ENCODE assay signal across 8 cellular contexts in genomic region chr11:61252366-61252765, GRCh38. TPM values are rescaled to one million over a fixed set of nuclear protein-coding genes. Genes with fewer than 3 reads are reported as not detected.
DNase-seq lines count a peak whose midpoint lies in the region; ATAC-seq, FAIRE-seq and TF ChIP-seq lines count a peak whose summit lies in the region.
"Not testable (repeated sequence)": the region's sequence is repeated elsewhere in the genome, so short reads cannot be mapped to it uniquely, and the experiment has no call there.
"Had no signal": no experiment of that assay in that cellular context is flagged by ENCODE, and none has a peak within 500 bp of the region (broad histone marks: within the 10 kb centered on the region; RNA-seq: fewer than 3 reads in every experiment).

No MANE protein-coding gene starts in this region.

- not testable (repeated sequence) for TF ChIP-seq EP300 in K562 (IDR thresholded peaks at IDR 0.05; ENCODE audit: low read length)

- H4K20me1 ChIP-seq in K562 (replicated peaks; ENCODE audit: control insufficient read depth, insufficient read depth, low read length), result not testable (repeated sequence)

- H3K4me3 ChIP-seq in HEK293 (ENCODE audit: low read depth, low read length); K562: not testable (repeated sequence)

- not testable (repeated sequence) for FAIRE-seq in K562 (lab: Jason Lieb, UNC)

- POLR2A ChIA-PET in HEK293 (lab: Yijun Ruan, JAX), result not testable (repeated sequence)
- POLR2A ChIA-PET in K562 (lab: Yijun Ruan, JAX), result interaction anchor here (0.6 to 0.7 kb wide), 2 partner anchors 10 to 139 kb away, joined by 3 read pairs; no protein-coding TSS in a partner anchor

- not testable (repeated sequence) for H3K36me3 ChIP-seq in HEK293 (ENCODE audit: control insufficient read depth in 2 of 2, insufficient read depth in 1 of 2, low read length in 2 of 2); K562 (ENCODE audit: control insufficient read depth, insufficient read depth, low read length)

- not testable (repeated sequence) for H3K79me2 ChIP-seq in K562 (ENCODE audit: control insufficient read depth, insufficient read depth, low read length)

- H3K9ac ChIP-seq in K562 (ENCODE audit: insufficient read depth in 1 of 2, low read depth in 2 of 2, low read length in 2 of 2), result not testable (repeated sequence)

- not testable (repeated sequence) for H3K9me3 ChIP-seq in HEK293 (ENCODE audit: control insufficient read depth, insufficient read depth, low read depth, low read length); K562 (replicated peaks; ENCODE audit: control insufficient read depth, insufficient read depth, low read depth, low read length)

- H3K9me1 ChIP-seq in K562 (ENCODE audit: control insufficient read depth, insufficient read depth, low read length), result not testable (repeated sequence)

- TF ChIP-seq POLR2A in K562 (conservative IDR thresholded peaks at IDR 0.05), result not testable (repeated sequence)

- not testable (repeated sequence) for H3K4me1 ChIP-seq in HEK293 (ENCODE audit: control insufficient read depth, insufficient read depth, low read length); K562 (replicated peaks in 1 of 2; ENCODE audit: control insufficient read depth in 2 of 2, insufficient read depth in 2 of 2, low read length in 2 of 2)

- H3K27ac Mint-ChIP-seq in stimulated activated memory B cell treated with anti-CD40 and anti-IgM and Interleukin-4, amounts not matched to agents 10 μg/mL and 1 μg/mL and 100 μg/mL, for 72 hours, result not testable (repeated sequence)

- BruUV-seq in K562 (replicated peaks; lab: Mats Ljungman, UMichigan), result not testable (repeated sequence)

- CTCF ChIA-PET in HEK293 (lab: Yijun Ruan, JAX) (interaction anchor here (0.6 to 1.8 kb wide), 2 partner anchors 84 to 537 kb away, joined by 3 to 8 read pairs; no protein-coding TSS in a partner anchor), K562 (lab: Yijun Ruan, JAX; ENCODE audit: low intra/inter-chr PET ratio) (interaction anchor here (3.4 kb wide), 1 partner anchor 133 kb away, joined by 39 read pairs; no protein-coding TSS in a partner anchor)

- not testable (repeated sequence) for H3K9me3 Mint-ChIP-seq in stimulated activated memory B cell treated with anti-CD40 and anti-IgM and Interleukin-4, amounts not matched to agents 10 μg/mL and 1 μg/mL and 100 μg/mL, for 72 hours

- peaks cover 14% of the 10 kb centered on the region for H3K27me3 Mint-ChIP-seq in stimulated activated memory B cell treated with anti-CD40 and anti-IgM and Interleukin-4, amounts not matched to agents 10 μg/mL and 1 μg/mL and 100 μg/mL, for 72 hours

- in situ Hi-C loops in K562 (cut with MboI), result not testable (repeated sequence)

- not testable (repeated sequence) for TF ChIP-seq RAD21 in K562 (CRISPR knock-in tag; conservative IDR thresholded peaks at IDR 0.05 in 1 of 2, IDR thresholded peaks at IDR 0.05 in 1 of 2)

- intact Hi-C loops in K562 (cut with micrococcal nuclease), result not testable (repeated sequence)

- 0% methylated on average over 2 of the region's 2 CpGs for WGBS in K562 (ENCODE audit: insufficient coverage, low coverage, missing lambda C conversion rate)

- not testable (repeated sequence) for H3K36me3 Mint-ChIP-seq in stimulated activated memory B cell treated with anti-CD40 and anti-IgM and Interleukin-4, amounts not matched to agents 10 μg/mL and 1 μg/mL and 100 μg/mL, for 72 hours

- not testable (repeated sequence) for ATAC-seq in K562
- peak; percentile 43 for ATAC-seq in stimulated activated memory B cell treated with anti-CD40 and anti-IgM and Interleukin-4, amounts not matched to agents 10 μg/mL and 1 μg/mL and 100 μg/mL, for 72 hours

- H3K27ac ChIP-seq in HEK293 (ENCODE audit: extremely low read depth, low read depth, low read length); K562 (ENCODE audit: extremely low read depth, low read depth, low read length): not testable (repeated sequence)

- not testable (repeated sequence) for H2AFZ ChIP-seq in K562 (ENCODE audit: low read depth, low read length)

- H3K4me3 Mint-ChIP-seq in stimulated activated memory B cell treated with anti-CD40 and anti-IgM and Interleukin-4, amounts not matched to agents 10 μg/mL and 1 μg/mL and 100 μg/mL, for 72 hours, result not testable (repeated sequence)

- peaks cover 14% of the 10 kb centered on the region for H3K4me1 Mint-ChIP-seq in stimulated activated memory B cell treated with anti-CD40 and anti-IgM and Interleukin-4, amounts not matched to agents 10 μg/mL and 1 μg/mL and 100 μg/mL, for 72 hours

- not testable (repeated sequence) for H3K4me2 ChIP-seq in K562 (ENCODE audit: insufficient read depth, low read length)

- peaks cover 9 to 36% of the 10 kb centered on the region in 2 experiments; a peak in 4 of 5 replicates for H3K27me3 ChIP-seq in K562 (ENCODE audit: control insufficient read depth in 2 of 2, insufficient read depth in 2 of 2, low read length in 2 of 2)

- DNase-seq in NCI-H82 (lab: John Stamatoyannopoulos, UW), result peak; percentile 61
- DNase-seq in K562 (ENCODE audit: extremely low read depth in 1 of 4, low spot score in 3 of 4), result not testable (repeated sequence)

- TF ChIP-seq CTCF in HEK293 (tag by site-specific recombination; IDR thresholded peaks at IDR 0.05); K562 (IDR thresholded peaks at IDR 0.05 in 2 of 3, conservative IDR thresholded peaks at IDR 0.05 in 1 of 3; ENCODE audit: insufficient read depth in 2 of 3, low read depth in 1 of 3, low read length in 3 of 3): not testable (repeated sequence)

RNA-seq across cellular contexts. Expression of gene PGA5, which starts 11.4 kb away (rescaled TPM):
- total RNA-seq in K562 (2011; cell fraction: chromatin; rRNA removed; ENCODE audit: low replicate concordance), result not detected in 2 replicates
- total RNA-seq in K562 (2011; cell fraction: nucleolus; rRNA removed), result not detected in 2 replicates
- total RNA-seq in K562 (2011; cell fraction: nucleoplasm; rRNA removed), result not detected in 2 replicates
- not detected in 2 replicates for total RNA-seq in K562 (2014; rRNA removed)
- total RNA-seq in K562 (2014; rRNA removed; fragmentation: Illumina TruSeq; extraction: Trizol), result not detected in 2 replicates
- total RNA-seq in K562 (2015; rRNA removed; fragmentation: Illumina TruSeq; extraction: Trizol), result not detected in 2 replicates
- not detected in 2 replicates for total RNA-seq in K562 (2021)
- polyA plus RNA-seq in K562 (2011; rRNA removed), result not detected in 2 replicates
- polyA plus RNA-seq in K562 (2011; cell fraction: cytosol; rRNA removed), result not detected in 2 replicates
- polyA plus RNA-seq in K562 (2011; cell fraction: nucleus; rRNA removed), result 0.20 TPM in 1 of 2 replicates, not detected in the other
- not detected in 2 replicates for polyA plus RNA-seq in K562 (2012)
- not detected in 2 replicates for polyA plus RNA-seq in K562 (2014; fragmentation: Illumina TruSeq; extraction: Trizol)
- polyA plus RNA-seq in K562 (2014; fragmentation: Nextera tagmentation; extraction: Ambion mirVana), result not detected
- not detected in 2 replicates for polyA plus RNA-seq in K562 (2014; rRNA removed)
- not detected in 2 replicates for polyA minus RNA-seq in K562 (2011; rRNA and poly(A)+ RNA removed)
- polyA minus RNA-seq in K562 (2011; cell fraction: cytosol; rRNA and poly(A)+ RNA removed), result not detected in 2 replicates
- not detected in 2 replicates for polyA minus RNA-seq in K562 (2011; cell fraction: nucleus; rRNA and poly(A)+ RNA removed)
- total RNA-seq: A673; CD4-positive, alpha-beta memory T cell; CD4-positive, CD25-positive, alpha-beta regulatory T cell; CD8-positive, alpha-beta memory T cell had no signal
- polyA plus RNA-seq: CD4-positive, alpha-beta memory T cell; CD4-positive, CD25-positive, alpha-beta regulatory T cell; CD8-positive, alpha-beta memory T cell had no signal

RNA-seq across cellular contexts. Expression of gene PGA4, which starts 30.2 kb away (rescaled TPM):
- total RNA-seq in K562 (2011; cell fraction: chromatin; rRNA removed; ENCODE audit: low replicate concordance), result not detected in 2 replicates
- total RNA-seq in K562 (2011; cell fraction: nucleolus; rRNA removed), result not detected in 2 replicates
- total RNA-seq in K562 (2011; cell fraction: nucleoplasm; rRNA removed), result not detected in 2 replicates
- total RNA-seq in K562 (2014; rRNA removed) (not detected in 2 replicates), K562 (2014; rRNA removed; fragmentation: Illumina TruSeq; extraction: Trizol) (not detected in 2 replicates), K562 (2015; rRNA removed; fragmentation: Illumina TruSeq; extraction: Trizol) (not detected in 2 replicates), K562 (2021) (not detected in 2 replicates)
- polyA plus RNA-seq in K562 (2011; rRNA removed) (not detected in 2 replicates), K562 (2014; fragmentation: Illumina TruSeq; extraction: Trizol) (not detected in 2 replicates), K562 (2014; fragmentation: Nextera tagmentation; extraction: Ambion mirVana) (not detected), K562 (2014; rRNA removed) (not detected in 2 replicates)
- not detected in 2 replicates for polyA plus RNA-seq in K562 (2011; cell fraction: cytosol; rRNA removed)
- polyA plus RNA-seq in K562 (2011; cell fraction: nucleus; rRNA removed), result not detected in 2 replicates
- polyA plus RNA-seq in K562 (2012), result not detected in 2 replicates
- polyA minus RNA-seq in K562 (2011; rRNA and poly(A)+ RNA removed), result not detected in 2 replicates
- polyA minus RNA-seq in K562 (2011; cell fraction: cytosol; rRNA and poly(A)+ RNA removed), result not detected in 2 replicates
- polyA minus RNA-seq in K562 (2011; cell fraction: nucleus; rRNA and poly(A)+ RNA removed), result not detected in 2 replicates
- total RNA-seq: A673; CD4-positive, alpha-beta memory T cell; CD4-positive, CD25-positive, alpha-beta regulatory T cell; CD8-positive, alpha-beta memory T cell had no signal
- polyA plus RNA-seq: CD4-positive, alpha-beta memory T cell; CD4-positive, CD25-positive, alpha-beta regulatory T cell; CD8-positive, alpha-beta memory T cell had no signal

RNA-seq across cellular contexts. Expression of gene VWCE, which starts 42.8 kb away (rescaled TPM):
- total RNA-seq in K562 (2011; cell fraction: chromatin; rRNA removed; ENCODE audit: low replicate concordance), result 6.5 and 15.9 TPM in 2 replicates
- 6.2 and 7.8 TPM in 2 replicates for total RNA-seq in K562 (2011; cell fraction: nucleolus; rRNA removed)
- total RNA-seq in K562 (2011; cell fraction: nucleoplasm; rRNA removed), result 7.5 and 7.9 TPM in 2 replicates
- total RNA-seq in K562 (2014; rRNA removed) (0.32 and 0.41 TPM in 2 replicates), K562 (2014; rRNA removed; fragmentation: Illumina TruSeq; extraction: Trizol) (0.26 and 0.36 TPM in 2 replicates), K562 (2015; rRNA removed; fragmentation: Illumina TruSeq; extraction: Trizol) (0.38 and 0.65 TPM in 2 replicates), K562 (2021) (0.74 and 1.1 TPM in 2 replicates)
- polyA plus RNA-seq in K562 (2011; rRNA removed) (0.60 and 0.89 TPM in 2 replicates), K562 (2014; fragmentation: Illumina TruSeq; extraction: Trizol) (0.48 and 0.67 TPM in 2 replicates), K562 (2014; fragmentation: Nextera tagmentation; extraction: Ambion mirVana) (under 1 TPM in 1 of 2 experiments, not detected in 1; 0.06 TPM), K562 (2014; rRNA removed) (0.86 and 1.6 TPM in 2 replicates)
- polyA plus RNA-seq in K562 (2011; cell fraction: cytosol; rRNA removed), result 0.73 and 1.1 TPM in 2 replicates
- 3.0 and 3.8 TPM in 2 replicates for polyA plus RNA-seq in K562 (2011; cell fraction: nucleus; rRNA removed)
- 0.82 and 1.8 TPM in 2 replicates for polyA plus RNA-seq in K562 (2012)
- polyA minus RNA-seq in K562 (2011; rRNA and poly(A)+ RNA removed), result 0.46 and 0.57 TPM in 2 replicates
- not detected in 2 replicates for polyA minus RNA-seq in K562 (2011; cell fraction: cytosol; rRNA and poly(A)+ RNA removed)
- polyA minus RNA-seq in K562 (2011; cell fraction: nucleus; rRNA and poly(A)+ RNA removed), result 1.2 and 2.2 TPM in 2 replicates
- polyA plus RNA-seq: CD4-positive, alpha-beta memory T cell; CD4-positive, CD25-positive, alpha-beta regulatory T cell; CD8-positive, alpha-beta memory T cell had no signal

RNA-seq across cellular contexts. Expression of gene PGA3, which starts 49.1 kb away (rescaled TPM):
- not detected in 2 replicates for total RNA-seq in K562 (2011; cell fraction: chromatin; rRNA removed; ENCODE audit: low replicate concordance)
- total RNA-seq in K562 (2011; cell fraction: nucleolus; rRNA removed), result not detected in 2 replicates
- total RNA-seq in K562 (2011; cell fraction: nucleoplasm; rRNA removed), result not detected in 2 replicates
- total RNA-seq in K562 (2014; rRNA removed) (0.18 TPM in 1 of 2 replicates, not detected in the other), K562 (2014; rRNA removed; fragmentation: Illumina TruSeq; extraction: Trizol) (0.15 TPM in 1 of 2 replicates, not detected in the other), K562 (2015; rRNA removed; fragmentation: Illumina TruSeq; extraction: Trizol) (not detected in 2 replicates), K562 (2021) (0.18 and 0.51 TPM in 2 replicates)
- polyA plus RNA-seq in K562 (2011; rRNA removed) (not detected in 2 replicates), K562 (2014; fragmentation: Illumina TruSeq; extraction: Trizol) (not detected in 2 replicates), K562 (2014; fragmentation: Nextera tagmentation; extraction: Ambion mirVana) (not detected), K562 (2014; rRNA removed) (not detected in 2 replicates)
- polyA plus RNA-seq in K562 (2011; cell fraction: cytosol; rRNA removed), result not detected in 2 replicates
- 0.26 TPM in 1 of 2 replicates, not detected in the other for polyA plus RNA-seq in K562 (2011; cell fraction: nucleus; rRNA removed)
- polyA plus RNA-seq in K562 (2012), result not detected in 2 replicates
- polyA minus RNA-seq in K562 (2011; rRNA and poly(A)+ RNA removed), result not detected in 2 replicates
- not detected in 2 replicates for polyA minus RNA-seq in K562 (2011; cell fraction: cytosol; rRNA and poly(A)+ RNA removed)
- polyA minus RNA-seq in K562 (2011; cell fraction: nucleus; rRNA and poly(A)+ RNA removed), result not detected in 2 replicates
- total RNA-seq: A673; CD4-positive, alpha-beta memory T cell; CD4-positive, CD25-positive, alpha-beta regulatory T cell; CD8-positive, alpha-beta memory T cell had no signal
- polyA plus RNA-seq: CD4-positive, alpha-beta memory T cell; CD4-positive, CD25-positive, alpha-beta regulatory T cell; CD8-positive, alpha-beta memory T cell had no signal
